14 cellular contexts compared by ENCODE assay signal in genomic region chr10:30704016-30704600, GRCh38.
DNase-seq lines count a peak whose midpoint lies in the region; ATAC-seq and TF ChIP-seq lines count a peak whose summit lies in the region.
"Had no signal": no experiment of that assay in that cellular context is flagged by ENCODE, and none has a peak within 500 bp of the region (broad histone marks: within the 10 kb centered on the region; RNA-seq: fewer than 3 reads in every experiment).

No MANE protein-coding gene starts in this region.

- no peaks in the 10 kb centered on the region for H3K36me3 ChIP-seq in OCI-LY3 (replicated peaks; ENCODE audit: low read depth, low read length)
- no peaks in the 10 kb centered on the region for H3K36me3 ChIP-seq in colonic mucosa
- no peaks in the 10 kb centered on the region for H3K36me3 ChIP-seq in thymus (ENCODE audit: control insufficient read depth, insufficient read depth)

- no peak for TF ChIP-seq CTCF in OCI-LY3 (IDR thresholded peaks at IDR 0.05; ENCODE audit: low read depth, low read length)
- TF ChIP-seq CTCF in colonic mucosa (IDR thresholded peaks at IDR 0.05): no peak

- ATAC-seq in GM21360 (IDR thresholded peaks at IDR 0.05; ENCODE audit: unreplicated experiment): no peak

- peak; percentile 34 for DNase-seq in stimulated activated CD4-positive, alpha-beta T cell treated with anti-CD3 and anti-CD28 coated beads, Interleukin-15, amount 100 ng/mL, for 24 hours
- no peak for DNase-seq in stimulated activated CD4-positive, alpha-beta T cell treated with anti-CD3 and anti-CD28 coated beads, Interleukin-4, amount 100 ng/mL, for 1 hour
- DNase-seq in colonic mucosa (no peak), NCI-H82 (lab: John Stamatoyannopoulos, UW) (no peak), pons (ENCODE audit: low spot score) (no peak)
- DNase-seq: DMS53; islet precursor cell; midbrain; NCI-H2227 treated with DMSO at 0.1 percent for 48 hours; posterior cingulate gyrus; stimulated activated CD4-positive, alpha-beta T cell treated with anti-CD3 and anti-CD28 coated beads, Interleukin-12 subunit alpha, Interleukin-12 subunit beta, amount 100 ng/mL, for 4 hours had no signal

- H3K4me1 ChIP-seq in OCI-LY3 (ENCODE audit: low read length) (peaks cover 46% of the 10 kb centered on the region), colonic mucosa (no peaks in the 10 kb centered on the region), thymus (ENCODE audit: control insufficient read depth, insufficient read depth, low read length) (peaks cover 33% of the 10 kb centered on the region)

- peak overlapping the region; percentile 72 for H3K4me3 ChIP-seq in OCI-LY3 (ENCODE audit: low read length)
- no peak overlapping the region for H3K4me3 ChIP-seq in colonic mucosa
- peak overlapping the region; percentile 60 for H3K4me3 ChIP-seq in thymus (ENCODE audit: low read length)

- H4K20me1 ChIP-seq in OCI-LY3 (ENCODE audit: insufficient read depth, low read length): no peaks in the 10 kb centered on the region

- H3K27ac ChIP-seq in OCI-LY3 (ENCODE audit: low read length): peak overlapping the region; percentile 89
- H3K27ac ChIP-seq in colonic mucosa: peak overlapping the region; percentile 27
- peak overlapping the region; percentile 96 for H3K27ac ChIP-seq in thymus (ENCODE audit: low read depth)

- no peaks in the 10 kb centered on the region for H3K9me3 ChIP-seq in OCI-LY3 (ENCODE audit: insufficient read depth, low read length)
- no peaks in the 10 kb centered on the region for H3K9me3 ChIP-seq in colonic mucosa
- no peaks in the 10 kb centered on the region for H3K9me3 ChIP-seq in thymus (ENCODE audit: control insufficient read depth)

- 80% methylated on average over 11 of the region's 11 CpGs for WGBS in thymus

- H3K27me3 ChIP-seq in OCI-LY3 (ENCODE audit: low read depth, low read length) (no peaks in the 10 kb centered on the region), colonic mucosa (no peaks in the 10 kb centered on the region), thymus (ENCODE audit: control insufficient read depth, insufficient read depth) (no peaks in the 10 kb centered on the region)

- H3K9ac ChIP-seq in OCI-LY3 (ENCODE audit: low read length) (peak overlapping the region; percentile 52), colonic mucosa (ENCODE audit: low read depth in 2 of 2, low read length in 2 of 2) (peak overlapping the region in 1 of 2 donors; percentile 24)

- H3K79me2 ChIP-seq in OCI-LY3 (ENCODE audit: low read length): no peaks in the 10 kb centered on the region

- H2AFZ ChIP-seq in OCI-LY3 (ENCODE audit: low read depth, low read length): peak overlapping the region; percentile 69; the same call in 1 of the 2 replicates

- intact Hi-C loops in colonic mucosa (cut with DNase I): no loop called here

- H3K4me2 ChIP-seq in OCI-LY3 (ENCODE audit: low read length): peak overlapping the region; percentile 80

Comparison
In these comparisons a context has a peak if more than half of its experiments do, and no peak if none do; other contexts are left out.
1. H3K27ac ChIP-seq: peak in every context shown above with its lines; median percentile 96 in thymus; 89 in OCI-LY3; 27 in colonic mucosa.